16 cellular contexts compared by ENCODE assay signal in the genomic region with DNA sequence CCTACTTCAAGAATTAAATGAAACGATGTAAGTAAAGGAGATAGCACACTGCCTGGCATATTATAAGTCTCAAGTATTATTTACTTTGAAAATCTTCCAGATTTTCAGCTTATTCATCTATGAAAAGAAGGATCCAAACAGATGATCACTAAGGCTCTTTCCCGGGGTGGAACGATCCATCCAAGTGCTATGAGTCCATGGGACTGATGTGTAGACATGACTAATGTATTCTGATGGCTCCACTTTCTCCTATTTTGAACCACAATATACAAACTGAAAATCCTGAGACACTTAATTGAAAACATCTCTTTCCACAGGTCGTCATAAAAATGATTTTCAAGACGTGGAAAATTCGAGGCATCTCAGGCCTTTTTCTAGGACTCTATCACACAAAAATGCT. TPM values are rescaled to one million over a fixed set of nuclear protein-coding genes. Genes with fewer than 3 reads are reported as not detected.
A peak's percentile ranks its signal among the peaks of the same experiment; 100 is the strongest.
DNase-seq lines count a peak whose midpoint lies in the region; ATAC-seq and TF ChIP-seq lines count a peak whose summit lies in the region.
"Had no signal": no experiment of that assay in that cellular context is flagged by ENCODE, and none has a peak within 500 bp of the region (broad histone marks: within the 10 kb centered on the region; RNA-seq: fewer than 3 reads in every experiment).

No MANE protein-coding gene starts in this region.

- H3K36me3 ChIP-seq in BJ (ENCODE audit: control insufficient read depth, insufficient read depth, low read length) (no peaks in the 10 kb centered on the region), MG63 (no peaks in the 10 kb centered on the region)

- no peaks in the 10 kb centered on the region for H3K9me3 ChIP-seq in MG63

- ATAC-seq in HG03039 (IDR thresholded peaks at IDR 0.05; ENCODE audit: unreplicated experiment), result no peak

- CTCF ChIA-PET in BJ (lab: Yijun Ruan, JAX), result interaction anchor here (1.6 kb wide), 1 partner anchor 12 kb away, joined by 4 read pairs; no protein-coding TSS in a partner anchor

- H3K27me3 ChIP-seq in BJ (ENCODE audit: control insufficient read depth, insufficient read depth, low read length) (no peaks in the 10 kb centered on the region), MG63 (no peaks in the 10 kb centered on the region)

- TF ChIP-seq CTCF in BJ (IDR thresholded peaks at IDR 0.05; ENCODE audit: insufficient read depth, low read depth, low read length), result no peak

- DNase-seq in BJ (ENCODE audit: low read depth), result peak; percentile 1
- peak; percentile 33 for DNase-seq in MG63
- DNase-seq in fibroblast of peridontal ligament (ENCODE audit: extremely low read depth), result peak; percentile 55
- no peak for DNase-seq in NCI-H748 (lab: John Stamatoyannopoulos, UW; ENCODE audit: unreplicated experiment)
- DNase-seq in activated CD4-positive, alpha-beta T cell treated with anti-CD3 and anti-CD28 coated beads for 1 hour, result no peak
- no peak for DNase-seq in GF-D8 (lab: John Stamatoyannopoulos, UW)
- DNase-seq: GOT3, KG1, NCI-H1092, NCI-H146, NCI-H2081 treated with DMSO at 0.1 percent for 48 hours, NCI-H524, SHP77 had no signal

- POLR2A ChIA-PET in BJ (lab: Charles Lee), result no interaction called here

- no peak overlapping the region for H3K4me3 ChIP-seq in BJ (ENCODE audit: low read depth, low read length)
- H3K4me3 ChIP-seq in MG63, result no peak overlapping the region

RNA-seq across cellular contexts. Expression of a gene that starts 33.4 kb away (rescaled TPM):
- polyA plus RNA-seq in BJ (2011; rRNA removed), result 0.04 and 0.09 TPM in 2 replicates
- polyA minus RNA-seq in BJ (2011; rRNA and poly(A)+ RNA removed), result not detected in 2 replicates
- total RNA-seq in MG63 (2014; rRNA removed; shearing (Covaris generic); ENCODE audit: low replicate concordance), result not detected in 2 replicates
- total RNA-seq: M059J; T-helper 1 cell treated with Interleukin-12 subunit alpha and Interleukin-12 subunit beta and Interleukin-4 antibody, amounts not matched to agents 30 ng/mL and 1 ng/mL, for 36 hours had no signal

Comparison
In these comparisons a context has a peak if more than half of its experiments do, and no peak if none do; other contexts are left out.
1. DNase-seq: peak in BJ (single experiment), MG63 (single experiment) and fibroblast of peridontal ligament (single experiment); none in NCI-H748 (single experiment), activated CD4-positive, alpha-beta T cell treated with anti-CD3 and anti-CD28 coated beads for 1 hour (single experiment) and GF-D8 (single experiment).